ENCODE assay signal across 9 cellular contexts in the genomic region with DNA sequence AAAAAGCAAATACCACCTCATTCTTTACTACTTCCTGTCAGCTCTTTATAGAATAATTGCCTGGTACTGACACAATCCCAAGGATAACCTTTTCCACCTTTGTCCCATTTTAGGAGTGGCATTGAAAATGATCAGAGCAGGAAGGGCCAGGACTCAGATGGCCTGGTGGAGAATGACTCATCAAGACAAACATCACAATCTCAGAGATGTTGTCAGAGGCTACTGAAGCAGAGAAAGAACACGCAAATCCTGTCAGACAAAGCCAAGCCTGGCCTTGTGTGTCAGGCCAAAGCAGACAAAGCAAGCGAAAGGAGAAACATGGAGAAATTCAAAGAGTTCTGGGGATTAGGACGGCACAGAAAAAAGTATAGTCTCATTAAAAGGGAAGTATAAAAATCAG. TPM values are rescaled to one million over a fixed set of nuclear protein-coding genes. Genes with fewer than 3 reads are reported as not detected.
DNase-seq lines count a peak whose midpoint lies in the region; ATAC-seq, FAIRE-seq and TF ChIP-seq lines count a peak whose summit lies in the region.
"Had no signal": no experiment of that assay in that cellular context is flagged by ENCODE, and none has a peak within 500 bp of the region (broad histone marks: within the 10 kb centered on the region; RNA-seq: fewer than 3 reads in every experiment).

No MANE protein-coding gene starts in this region.

- H3K27ac ChIP-seq in effector memory CD4-positive, alpha-beta T cell (ENCODE audit: insufficient read depth, low read length, poor library complexity, severe bottlenecking): no peak overlapping the region

- FAIRE-seq in H54 (lab: Jason Lieb, UNC): peak; percentile 98

- DNase-seq in H54 (ENCODE audit: insufficient read length, low spot score) (peak; percentile 61), RKO (ENCODE audit: low spot score) (peak; percentile 44), fibroblast of the aortic adventitia (ENCODE audit: low read depth) (peak; percentile 89), pulmonary artery endothelial cell (ENCODE audit: low read depth, low spot score) (peak; percentile 68)
- no peak for DNase-seq in activated T-cell treated with anti-CD3 and anti-CD28 coated beads, Interleukin-2, amount 50 U/mL, for 48 hours
- no peak for DNase-seq in stimulated activated CD4-positive, alpha-beta T cell treated with anti-CD3 and anti-CD28 coated beads, Interleukin-2, amount 100 ng/mL, for 24 hours
- no peak for DNase-seq in effector memory CD4-positive, alpha-beta T cell
- DNase-seq: head of caudate nucleus had no signal

- H3K36me3 ChIP-seq in effector memory CD4-positive, alpha-beta T cell (ENCODE audit: control insufficient read depth, insufficient read depth, low read length): peaks cover 11% of the 10 kb centered on the region

- ATAC-seq in GM21717 (IDR thresholded peaks at IDR 0.05; ENCODE audit: unreplicated experiment): no peak

- TF ChIP-seq CTCF in fibroblast of the aortic adventitia (IDR thresholded peaks at IDR 0.05; ENCODE audit: insufficient read depth, low read length): no peak

- no peak for TF ChIP-seq POLR2A in H54 (IDR thresholded peaks at IDR 0.05; ENCODE audit: low read depth, low read length)

- no peak overlapping the region for H3K4me3 ChIP-seq in fibroblast of the aortic adventitia (ENCODE audit: low read depth, low read length)
- H3K4me3 ChIP-seq in effector memory CD4-positive, alpha-beta T cell (ENCODE audit: insufficient read depth, low read depth, low read length, poor library complexity, severe bottlenecking): no peak overlapping the region

- no peaks in the 10 kb centered on the region for H3K9me3 ChIP-seq in effector memory CD4-positive, alpha-beta T cell (ENCODE audit: control insufficient read depth, low read length)

- H3K4me1 ChIP-seq in effector memory CD4-positive, alpha-beta T cell (ENCODE audit: control insufficient read depth, insufficient read depth, low read length, poor library complexity, severe bottlenecking): no peaks in the 10 kb centered on the region

- no peaks in the 10 kb centered on the region for H3K27me3 ChIP-seq in effector memory CD4-positive, alpha-beta T cell (replicated peaks; ENCODE audit: control insufficient read depth, insufficient read depth, low read length, poor library complexity, severe bottlenecking)

RNA-seq across cellular contexts. Expression of a gene that starts 40.9 kb away (rescaled TPM):
- total RNA-seq in fibroblast of the aortic adventitia (ENCODE audit: low replicate concordance) (12.3 and 23.4 TPM in 2 replicates), pulmonary artery endothelial cell (6.1 and 9.6 TPM in 2 replicates)

RNA-seq across cellular contexts. Expression of a gene that starts 48.7 kb away (rescaled TPM):
- 11.6 and 18.0 TPM in 2 replicates for total RNA-seq in fibroblast of the aortic adventitia (ENCODE audit: low replicate concordance)
- 19.5 and 19.8 TPM in 2 replicates for total RNA-seq in pulmonary artery endothelial cell

Comparison
In these comparisons a context has a peak if more than half of its experiments do, and no peak if none do; other contexts are left out.
1. DNase-seq: peak in H54 (single experiment), RKO (single experiment), fibroblast of the aortic adventitia (single experiment) and pulmonary artery endothelial cell (single experiment); none in activated T-cell treated with anti-CD3 and anti-CD28 coated beads, Interleukin-2, amount 50 U/mL, for 48 hours (0 of 2), stimulated activated CD4-positive, alpha-beta T cell treated with anti-CD3 and anti-CD28 coated beads, Interleukin-2, amount 100 ng/mL, for 24 hours (0 of 2) and effector memory CD4-positive, alpha-beta T cell (0 of 3).